Comparison of ENCODE assay signal across 19 cellular contexts in genomic region chr2:146489386-146489785, GRCh38.
DNase-seq lines count a peak whose midpoint lies in the region; ATAC-seq, FAIRE-seq and TF ChIP-seq lines count a peak whose summit lies in the region.
"Had no signal": no experiment of that assay in that cellular context is flagged by ENCODE, and none has a peak within 500 bp of the region (broad histone marks: within the 10 kb centered on the region; RNA-seq: fewer than 3 reads in every experiment).

No MANE protein-coding gene starts in this region.

- H3K4me1 ChIP-seq in right lobe of liver (no peaks in the 10 kb centered on the region), SJCRH30 (no peaks in the 10 kb centered on the region; the same call in 1 of the 2 replicates)

- no peaks in the 10 kb centered on the region for H3K9me3 ChIP-seq in right lobe of liver
- H3K9me3 ChIP-seq in SJCRH30 (replicated peaks) = no peaks in the 10 kb centered on the region

- intact Hi-C loops in right lobe of liver (cut with DNase I) = no loop called here

- no peak for FAIRE-seq in bronchial epithelial cell (lab: Jason Lieb, UNC)
- FAIRE-seq: GM12892 had no signal

- DNase-seq in EL (peak; percentile 7), M059J (ENCODE audit: low read depth) (peak; percentile 0), bronchial epithelial cell (ENCODE audit: low read depth) (peak; percentile 70), kidney glomerular epithelial cell (lab: John Stamatoyannopoulos, UW) (peak; percentile 76), NCI-H2107 treated with DMSO at 0.1 percent for 48 hours (lab: John Stamatoyannopoulos, UW; ENCODE audit: unreplicated experiment) (no peak), right lobe of liver (no peak), NCI-H526 (lab: John Stamatoyannopoulos, UW) (no peak), SJCRH30 (no peak)
- DNase-seq: C1 segment of cervical spinal cord, DND-41, Kasumi-1, MV-4-11, NCI-H1417 treated with DMSO at 0.1 percent for 48 hours, NCI-H1930, NCI-H2171 treated with DMSO at 0.1 percent for 48 hours, NCI-H510A, NCI-H82, PC-3 had no signal

- H3K4me3 ChIP-seq in bronchial epithelial cell (ENCODE audit: low read depth, low read length) (no peak overlapping the region), right lobe of liver (no peak overlapping the region), SJCRH30 (no peak overlapping the region)

- no peak for TF ChIP-seq POLR2A in right lobe of liver (IDR thresholded peaks at IDR 0.05)

- no peak for TF ChIP-seq CTCF in bronchial epithelial cell (IDR thresholded peaks at IDR 0.05; ENCODE audit: insufficient read depth, low read length, severe bottlenecking)
- TF ChIP-seq CTCF in right lobe of liver (IDR thresholded peaks at IDR 0.05) = no peak

- no peak for ATAC-seq in right lobe of liver
- ATAC-seq: PC-3 had no signal

- H3K36me3 ChIP-seq in bronchial epithelial cell (ENCODE audit: control insufficient read depth, insufficient read depth, low read length) (no peaks in the 10 kb centered on the region), right lobe of liver (no peaks in the 10 kb centered on the region), SJCRH30 (no peaks in the 10 kb centered on the region)

- no peaks in the 10 kb centered on the region for H3K27me3 ChIP-seq in bronchial epithelial cell (ENCODE audit: control insufficient read depth, insufficient read depth, low read length)
- no peaks in the 10 kb centered on the region for H3K27me3 ChIP-seq in right lobe of liver
- H3K27me3 ChIP-seq in SJCRH30 = no peaks in the 10 kb centered on the region

- H3K27ac ChIP-seq in right lobe of liver = no peak overlapping the region
- H3K27ac ChIP-seq in SJCRH30 = no peak overlapping the region

- WGBS in right lobe of liver (ENCODE audit: insufficient coverage, low coverage, low lambda C conversion rate, missing lambda C conversion rate) = 33% methylated on average over 1 of the region's 1 CpG

Comparison
In these comparisons a context has a peak if more than half of its experiments do, and no peak if none do; other contexts are left out.
1. DNase-seq: peak in EL (single experiment), M059J (single experiment), bronchial epithelial cell (single experiment) and kidney glomerular epithelial cell (single experiment); none in NCI-H2107 treated with DMSO at 0.1 percent for 48 hours (single experiment), right lobe of liver (0 of 3), NCI-H526 (0 of 2) and SJCRH30 (0 of 2).